Comparison of ENCODE assay signal across 8 cellular contexts in the genomic region with DNA sequence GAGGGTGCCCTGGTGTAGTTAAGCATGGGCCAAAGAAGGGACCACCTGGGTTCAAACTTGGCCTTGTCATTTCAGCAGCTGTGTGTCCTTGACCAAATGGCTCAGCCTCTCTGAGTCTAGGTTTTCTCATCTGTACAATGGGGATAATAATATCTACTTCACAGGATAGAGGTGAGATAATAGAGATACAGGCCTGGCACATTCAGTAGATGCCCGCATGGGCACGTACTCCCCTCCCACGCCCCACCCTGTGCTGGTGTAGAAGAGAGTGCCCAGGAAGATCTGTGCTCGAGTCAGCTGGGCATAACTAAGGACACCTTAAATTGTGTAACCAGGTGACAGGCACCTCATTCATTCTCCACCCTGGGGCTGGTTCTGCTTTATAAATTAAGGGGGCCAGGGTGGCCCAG. TPM values are rescaled to one million over a fixed set of nuclear protein-coding genes. Genes with fewer than 3 reads are reported as not detected.
DNase-seq lines count a peak whose midpoint lies in the region; ATAC-seq and TF ChIP-seq lines count a peak whose summit lies in the region.

No MANE protein-coding gene starts in this region.

- H3K36me3 Mint-ChIP-seq in glutamatergic neuron (ENCODE audit: unreplicated experiment), result no peaks in the 10 kb centered on the region

- H3K27ac Mint-ChIP-seq in glutamatergic neuron (ENCODE audit: unreplicated experiment), result no peak overlapping the region

- peak; percentile 32 for DNase-seq in activated T-helper 9 cell treated with anti-CD3 and anti-CD28 coated beads, Interleukin-2, amount 50 U/mL, for 16 hours (ENCODE audit: low read depth)
- no peak for DNase-seq in sciatic nerve (ENCODE audit: low spot score)
- no peak for DNase-seq in DMS53 (lab: John Stamatoyannopoulos, UW)
- no peak for DNase-seq in glutamatergic neuron
- DNase-seq in iPS-NIHi11 (ENCODE audit: low spot score), result no peak

- peaks cover 6% of the 10 kb centered on the region for H3K4me1 ChIP-seq in skeletal muscle satellite cell (ENCODE audit: control insufficient read depth, insufficient read depth, low read length)

- peaks cover 5% of the 10 kb centered on the region for H3K9me3 Mint-ChIP-seq in glutamatergic neuron (ENCODE audit: unreplicated experiment)

- H3K9ac ChIP-seq in skeletal muscle satellite cell (ENCODE audit: low read depth, low read length), result peak overlapping the region; percentile 72

- TF ChIP-seq CTCF in glutamatergic neuron (IDR thresholded peaks at IDR 0.05; ENCODE audit: partially characterized antibody, unreplicated experiment), result no peak

- no peaks in the 10 kb centered on the region for H3K9me3 ChIP-seq in skeletal muscle satellite cell (replicated peaks; ENCODE audit: low read length)

- peaks cover 5% of the 10 kb centered on the region for H3K27me3 Mint-ChIP-seq in glutamatergic neuron (ENCODE audit: unreplicated experiment)

- H3K4me3 Mint-ChIP-seq in glutamatergic neuron (ENCODE audit: unreplicated experiment), result no peak overlapping the region

- H3K36me3 ChIP-seq in skeletal muscle satellite cell (ENCODE audit: insufficient read depth, low read length), result no peaks in the 10 kb centered on the region

- peak overlapping the region; percentile 89 for H3K4me2 ChIP-seq in skeletal muscle satellite cell (ENCODE audit: low read length)

- no peak overlapping the region for H3K4me3 ChIP-seq in skeletal muscle satellite cell (ENCODE audit: low read length)

- H3K27me3 ChIP-seq in skeletal muscle satellite cell (ENCODE audit: control insufficient read depth, insufficient read depth, low read length), result no peaks in the 10 kb centered on the region

- intact Hi-C loops in sciatic nerve (cut with DNase I), result no loop called here

- ATAC-seq in GM18861 (IDR thresholded peaks at IDR 0.05; ENCODE audit: unreplicated experiment) (peak; percentile 11), HG02938 (IDR thresholded peaks at IDR 0.05; ENCODE audit: unreplicated experiment) (peak; percentile 19), sciatic nerve (no peak)

- H3K4me1 Mint-ChIP-seq in glutamatergic neuron (ENCODE audit: low read depth, unreplicated experiment), result peaks cover 15% of the 10 kb centered on the region

RNA-seq across cellular contexts. Expression of gene TMEM185B, which starts 8.4 kb away (rescaled TPM):
- 23.3 and 40.2 TPM in 2 replicates for total RNA-seq in skeletal muscle satellite cell (2012; rRNA removed)
- total RNA-seq in sciatic nerve (19.9 TPM), glutamatergic neuron (ENCODE audit: unreplicated experiment) (12.3 TPM)

RNA-seq across cellular contexts. Expression of gene RALB, which starts 21.1 kb away (rescaled TPM):
- total RNA-seq in skeletal muscle satellite cell (2012; rRNA removed), result 61.4 and 71.0 TPM in 2 replicates
- 52.8 TPM for total RNA-seq in sciatic nerve
- total RNA-seq in glutamatergic neuron (ENCODE audit: unreplicated experiment), result 16.4 TPM
